1 cellular context compared by ENCODE assay signal in genomic region chr17:21295036-21295952, GRCh38.
A peak's percentile ranks its signal among the peaks of the same experiment; 100 is the strongest.
TF ChIP-seq lines count a peak whose summit lies in the region.

No MANE protein-coding gene starts in this region.

TF ChIP-seq in K562, 482 proteins besides CTCF, POLR2A, EP300 and RAD21 (continued from another document):
- TF ChIP-seq FOXJ3 (CRISPR knock-in tag; IDR thresholded peaks at IDR 0.05) (no peak), U2AF2 (optimal IDR thresholded peaks at IDR 0.05; ENCODE audit: low read depth, low read length) (no peak), CBFA2T3 (IDR thresholded peaks at IDR 0.05) (peak; percentile 33; the same call in 1 of the 2 replicates), ZNF408 (CRISPR knock-in tag; IDR thresholded peaks at IDR 0.05; ENCODE audit: low read depth) (no peak), ZBTB7A (IDR thresholded peaks at IDR 0.05; ENCODE audit: borderline replicate concordance, control insufficient read depth, low read depth, low read length) (0 out of 2 replicates have a peak, but pooled peaks have one; percentile 21), NELFE (IDR thresholded peaks at IDR 0.05; ENCODE audit: insufficient read depth, insufficient read length) (no peak)
TF ChIP-seq in K562: peak in this region for 4.
